Comparison of ENCODE assay signal across 26 cellular contexts in the genomic region with DNA sequence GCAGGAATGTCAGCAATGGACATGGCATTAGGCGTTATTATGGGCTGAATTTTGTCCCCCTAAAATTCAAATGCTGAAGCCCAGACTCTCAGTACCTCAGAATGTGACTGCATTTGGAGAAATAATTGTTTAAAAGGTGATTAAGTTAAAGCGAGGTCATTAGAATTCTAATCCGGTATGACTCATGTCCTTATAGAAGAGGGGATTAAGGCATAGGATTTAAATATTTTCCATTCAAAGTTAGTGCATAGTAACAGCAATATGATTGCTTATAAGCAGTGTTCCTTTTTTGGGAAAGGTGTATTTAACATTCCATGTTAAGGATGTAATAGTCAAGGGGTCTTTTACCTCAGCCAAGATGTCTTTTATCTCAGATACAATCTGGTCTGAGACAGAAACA.
"Had no signal": no experiment of that assay in that cellular context is flagged by ENCODE, and none has a peak within 500 bp of the region (broad histone marks: within the 10 kb centered on the region; RNA-seq: fewer than 3 reads in every experiment).

No MANE protein-coding gene starts in this region.

- H3K9me3 ChIP-seq: colonic mucosa, esophagus squamous epithelium, gastrocnemius medialis, heart right ventricle, left lung, lower lobe of right lung, mucosa of descending colon had no signal

- DNase-seq: colonic mucosa; cortex of kidney; effector CD8-positive, alpha-beta T cell; effector memory CD8-positive, alpha-beta T cell; endodermal cell; erythroblast; esophagus squamous epithelium; foreskin fibroblast; foreskin melanocyte; gastrocnemius medialis; glutamatergic neuron; head of caudate nucleus; heart right ventricle; hippocampal formation; left cardiac atrium; left lung; left ventricle myocardium superior; lower lobe of right lung; mesenchymal stem cell; mucosa of descending colon had no signal

- H3K4me3 Mint-ChIP-seq: dendritic cell treated with granulocyte-macrophage colony-stimulating factor and Interleukin-4, amounts not matched to agents 40 ng/mL and 50 ng/mL, for 4 days; effector memory CD8-positive, alpha-beta T cell; endodermal cell; mesothelial cell of epicardium had no signal

- H3K36me3 Mint-ChIP-seq: mesothelial cell of epicardium had no signal

- H3K27ac ChIP-seq: colonic mucosa, epithelial cell of prostate, esophagus squamous epithelium, gastrocnemius medialis, heart right ventricle, left lung, lower lobe of right lung had no signal

- H3K27me3 ChIP-seq: colonic mucosa, gastrocnemius medialis, heart right ventricle, left lung had no signal

- H3K9me3 Mint-ChIP-seq: dendritic cell treated with granulocyte-macrophage colony-stimulating factor and Interleukin-4, amounts not matched to agents 40 ng/mL and 50 ng/mL, for 4 days; effector memory CD8-positive, alpha-beta T cell; endodermal cell; mesothelial cell of epicardium had no signal

- H3K36me3 ChIP-seq: colonic mucosa, esophagus squamous epithelium, gastrocnemius medialis, heart right ventricle, left lung, lower lobe of right lung had no signal

- FAIRE-seq: endometrium, islet of Langerhans, keratinocyte had no signal

- H3K27me3 Mint-ChIP-seq: dendritic cell treated with granulocyte-macrophage colony-stimulating factor and Interleukin-4, amounts not matched to agents 40 ng/mL and 50 ng/mL, for 4 days had no signal

- H3K27ac Mint-ChIP-seq: dendritic cell treated with granulocyte-macrophage colony-stimulating factor and Interleukin-4, amounts not matched to agents 40 ng/mL and 50 ng/mL, for 4 days; effector memory CD8-positive, alpha-beta T cell; endodermal cell; mesothelial cell of epicardium had no signal

- H3K4me1 ChIP-seq: colonic mucosa, esophagus squamous epithelium, gastrocnemius medialis, heart right ventricle, left lung, lower lobe of right lung had no signal

- ATAC-seq: effector memory CD8-positive, alpha-beta T cell; gastrocnemius medialis; heart right ventricle; left cardiac atrium; left lung; left ventricle myocardium superior; lower lobe of right lung; mucosa of descending colon had no signal

- H3K4me3 ChIP-seq: colonic mucosa, esophagus squamous epithelium, gastrocnemius medialis, heart right ventricle, left lung, lower lobe of right lung, mucosa of descending colon had no signal
